ENCODE assay signal across 30 cellular contexts in the genomic region with DNA sequence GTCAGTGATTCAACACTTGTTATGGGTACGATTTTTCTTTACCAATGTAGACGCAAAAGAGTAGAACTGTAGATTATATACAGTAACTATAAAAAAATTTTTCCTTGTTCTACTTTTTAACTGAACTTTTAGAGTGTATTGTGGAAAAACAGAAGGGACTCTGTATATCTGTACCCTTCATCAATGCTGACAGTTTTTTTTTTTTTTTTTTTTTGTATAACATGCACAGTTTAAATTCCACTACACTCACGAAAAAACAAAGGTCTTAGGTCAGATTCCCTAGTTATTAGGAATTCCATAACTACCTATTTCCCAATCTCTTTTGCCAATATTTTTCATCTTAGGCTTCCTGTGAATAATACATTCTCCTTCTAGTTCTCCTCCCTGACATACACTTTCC. TPM values are rescaled to one million over a fixed set of nuclear protein-coding genes. Genes with fewer than 3 reads are reported as not detected.
A peak's percentile ranks its signal among the peaks of the same experiment; 100 is the strongest.
DNase-seq lines count a peak whose midpoint lies in the region; ATAC-seq and TF ChIP-seq lines count a peak whose summit lies in the region.
"Had no signal": no experiment of that assay in that cellular context is flagged by ENCODE, and none has a peak within 500 bp of the region (broad histone marks: within the 10 kb centered on the region; RNA-seq: fewer than 3 reads in every experiment).

No MANE protein-coding gene starts in this region.

- CTCF ChIA-PET in Calu3 (lab: Charles Lee): no interaction called here

- no peak for DNase-seq in activated T-cell treated with anti-CD3 and anti-CD28 coated beads, Interleukin-2, amount 50 U/mL, for 72 hours
- no peak for DNase-seq in activated T-cell treated with anti-CD3 and anti-CD28 coated beads, Interleukin-2, amount 50 U/mL, for 48 hours
- no peak for DNase-seq in natural killer cell treated with Interleukin-12 subunit alpha and Interleukin-12 subunit beta and Interleukin-15 and Interleukin-18, amount 100 ng/mL, for 72 hours (ENCODE audit: low spot score)
- no peak for DNase-seq in cerebellar nuclear complex (lab: John Stamatoyannopoulos, UW)
- DNase-seq in Calu3: no peak
- no peak for DNase-seq in 8988T
- DNase-seq: activated CD4-positive, alpha-beta T cell treated with anti-CD3 and anti-CD28 coated beads for 4 hours; activated naive CD4-positive, alpha-beta T cell treated with anti-CD3 and anti-CD28 coated beads for 36 hours; DMS 273 treated with DMSO at 0.1 percent for 48 hours; effector CD4-positive, alpha-beta T cell; gastrocnemius medialis; hypothalamus; Kasumi-1; left ventricle myocardium inferior; mucosa of descending colon; NCI-H1048; NCI-H2081; NCI-H345; NCI-H774; PC-3; psoas muscle; SHP77; SW 1271; testis had no signal

- no peaks in the 10 kb centered on the region for H3K27me3 Mint-ChIP-seq in activated T-cell treated with anti-CD3 and anti-CD28 coated beads, Interleukin-2, amount 50 U/mL, for 72 hours (ENCODE audit: low read depth)
- no peaks in the 10 kb centered on the region for H3K27me3 Mint-ChIP-seq in activated T-helper 17 cell treated with anti-CD3 and anti-CD28 coated beads, Interleukin-2, amount 50 U/mL, for 72 hours
- H3K27me3 Mint-ChIP-seq in natural killer cell treated with Interleukin-12 subunit alpha and Interleukin-12 subunit beta and Interleukin-15 and Interleukin-18, amount 100 ng/mL, for 72 hours: no peaks in the 10 kb centered on the region
- H3K27me3 Mint-ChIP-seq in Calu3 (ENCODE audit: unreplicated experiment): no peaks in the 10 kb centered on the region

- H3K9me3 Mint-ChIP-seq in activated T-cell treated with anti-CD3 and anti-CD28 coated beads, Interleukin-2, amount 50 U/mL, for 72 hours: peaks cover 5 to 9% of the 10 kb centered on the region in 2 donors
- H3K9me3 Mint-ChIP-seq in activated T-helper 17 cell treated with anti-CD3 and anti-CD28 coated beads, Interleukin-2, amount 50 U/mL, for 72 hours: peaks cover 5% of the 10 kb centered on the region
- peaks cover 3% of the 10 kb centered on the region for H3K9me3 Mint-ChIP-seq in natural killer cell treated with Interleukin-12 subunit alpha and Interleukin-12 subunit beta and Interleukin-15 and Interleukin-18, amount 100 ng/mL, for 72 hours
- H3K9me3 Mint-ChIP-seq in Calu3 (ENCODE audit: low read depth, unreplicated experiment): peaks cover 3% of the 10 kb centered on the region

- H3K4me3 Mint-ChIP-seq in activated T-cell treated with anti-CD3 and anti-CD28 coated beads, Interleukin-2, amount 50 U/mL, for 72 hours: peak overlapping the region; percentile 77 to 98
- H3K4me3 Mint-ChIP-seq in activated T-helper 17 cell treated with anti-CD3 and anti-CD28 coated beads, Interleukin-2, amount 50 U/mL, for 72 hours: peak overlapping the region; percentile 82
- peak overlapping the region; percentile 100 for H3K4me3 Mint-ChIP-seq in natural killer cell treated with Interleukin-12 subunit alpha and Interleukin-12 subunit beta and Interleukin-15 and Interleukin-18, amount 100 ng/mL, for 72 hours
- H3K4me3 Mint-ChIP-seq in Calu3 (ENCODE audit: low read depth, unreplicated experiment): no peak overlapping the region
- H3K4me3 Mint-ChIP-seq: activated naive CD4-positive, alpha-beta T cell treated with anti-CD3 and anti-CD28 coated beads for 36 hours; CD14-positive monocyte had no signal

- BruUV-seq in Calu3 (replicated peaks; lab: Mats Ljungman, UMichigan): no TSS peak

- intact Hi-C loops in Calu3 (cut with micrococcal nuclease; ENCODE audit: unreplicated experiment): no loop called here

- H3K36me3 ChIP-seq in KOPT-K1 (ENCODE audit: insufficient read depth, low read length): peaks cover 38% of the 10 kb centered on the region
- H3K36me3 ChIP-seq: gastrocnemius medialis, HAP-1, left ventricle myocardium inferior, neutrophil had no signal

- no peak for TF ChIP-seq CTCF in Calu3 (IDR thresholded peaks at IDR 0.05; ENCODE audit: unreplicated experiment)

- no peak overlapping the region for H3K27ac Mint-ChIP-seq in activated T-cell treated with anti-CD3 and anti-CD28 coated beads, Interleukin-2, amount 50 U/mL, for 72 hours
- H3K27ac Mint-ChIP-seq in activated T-helper 17 cell treated with anti-CD3 and anti-CD28 coated beads, Interleukin-2, amount 50 U/mL, for 72 hours: no peak overlapping the region
- H3K27ac Mint-ChIP-seq in natural killer cell treated with Interleukin-12 subunit alpha and Interleukin-12 subunit beta and Interleukin-15 and Interleukin-18, amount 100 ng/mL, for 72 hours: peak overlapping the region; percentile 69 to 99
- H3K27ac Mint-ChIP-seq in Calu3 (ENCODE audit: unreplicated experiment): no peak overlapping the region
- H3K27ac Mint-ChIP-seq: activated naive CD4-positive, alpha-beta T cell treated with anti-CD3 and anti-CD28 coated beads for 36 hours had no signal

- H3K9me3 ChIP-seq in KOPT-K1 (ENCODE audit: insufficient read depth, low read length, poor library complexity, severe bottlenecking): peaks cover 26% of the 10 kb centered on the region
- H3K9me3 ChIP-seq: gastrocnemius medialis, HAP-1, mucosa of descending colon, neutrophil, testis had no signal

- peak overlapping the region; percentile 28 for H3K27ac ChIP-seq in KOPT-K1 (ENCODE audit: low read depth, low read length, poor library complexity, severe bottlenecking)
- H3K27ac ChIP-seq: gastrocnemius medialis, left ventricle myocardium inferior, neutrophil, psoas muscle, testis had no signal

- peaks cover 24 to 32% of the 10 kb centered on the region in 2 donors for H3K36me3 Mint-ChIP-seq in activated T-cell treated with anti-CD3 and anti-CD28 coated beads, Interleukin-2, amount 50 U/mL, for 72 hours (ENCODE audit: insufficient read depth in 2 of 2)
- H3K36me3 Mint-ChIP-seq in activated T-helper 17 cell treated with anti-CD3 and anti-CD28 coated beads, Interleukin-2, amount 50 U/mL, for 72 hours (ENCODE audit: low read depth): peaks cover 100% of the 10 kb centered on the region
- H3K36me3 Mint-ChIP-seq in natural killer cell treated with Interleukin-12 subunit alpha and Interleukin-12 subunit beta and Interleukin-15 and Interleukin-18, amount 100 ng/mL, for 72 hours: peaks cover 33% of the 10 kb centered on the region
- H3K36me3 Mint-ChIP-seq in Calu3 (ENCODE audit: insufficient read depth, unreplicated experiment): peaks cover 6% of the 10 kb centered on the region

- no peak for ATAC-seq in activated T-cell treated with anti-CD3 and anti-CD28 coated beads, Interleukin-2, amount 50 U/mL, for 72 hours (replicated peaks in 1 of 2)
- ATAC-seq in activated T-helper 17 cell treated with anti-CD3 and anti-CD28 coated beads, Interleukin-2, amount 50 U/mL, for 72 hours (replicated peaks): no peak
- no peak for ATAC-seq in natural killer cell treated with Interleukin-12 subunit alpha and Interleukin-12 subunit beta and Interleukin-15 and Interleukin-18, amount 100 ng/mL, for 72 hours
- ATAC-seq: esophagus mucosa, gastrocnemius medialis, mucosa of descending colon, PC-3, psoas muscle had no signal

- H3K4me1 Mint-ChIP-seq in activated T-cell treated with anti-CD3 and anti-CD28 coated beads, Interleukin-2, amount 50 U/mL, for 72 hours (ENCODE audit: low read depth): peaks cover 80% of the 10 kb centered on the region
- peaks cover 42% of the 10 kb centered on the region for H3K4me1 Mint-ChIP-seq in activated T-helper 17 cell treated with anti-CD3 and anti-CD28 coated beads, Interleukin-2, amount 50 U/mL, for 72 hours
- H3K4me1 Mint-ChIP-seq in natural killer cell treated with Interleukin-12 subunit alpha and Interleukin-12 subunit beta and Interleukin-15 and Interleukin-18, amount 100 ng/mL, for 72 hours (ENCODE audit: low read depth in 2 of 2): peaks cover 62 to 77% of the 10 kb centered on the region in 2 donors
- H3K4me1 Mint-ChIP-seq in Calu3 (ENCODE audit: low read depth, unreplicated experiment): peaks cover 12% of the 10 kb centered on the region

RNA-seq across cellular contexts. Expression of gene DDHD1, which starts 6.4 kb away (rescaled TPM):
- 10 to 100 TPM; 53.6 to 73.5 TPM for total RNA-seq in activated T-cell treated with anti-CD3 and anti-CD28 coated beads, Interleukin-2, amount 50 U/mL, for 72 hours
- total RNA-seq in activated T-helper 17 cell treated with anti-CD3 and anti-CD28 coated beads, Interleukin-2, amount 50 U/mL, for 72 hours: 100 to 1,000 TPM in 1 of 2 donors, 10 to 100 TPM in 1; 46.7 to 146 TPM
- 10 to 100 TPM; 71.3 to 87.5 TPM for total RNA-seq in natural killer cell treated with Interleukin-12 subunit alpha and Interleukin-12 subunit beta and Interleukin-15 and Interleukin-18, amount 100 ng/mL, for 72 hours
- total RNA-seq in Calu3 (2022): 12.7 and 14.0 TPM in 2 replicates

Comparison
In these comparisons a context has a peak if more than half of its experiments do, and no peak if none do; other contexts are left out.
1. H3K27ac Mint-ChIP-seq: peak in natural killer cell treated with Interleukin-12 subunit alpha and Interleukin-12 subunit beta and Interleukin-15 and Interleukin-18, amount 100 ng/mL, for 72 hours (2 of 2); none in activated T-cell treated with anti-CD3 and anti-CD28 coated beads, Interleukin-2, amount 50 U/mL, for 72 hours (single experiment), activated T-helper 17 cell treated with anti-CD3 and anti-CD28 coated beads, Interleukin-2, amount 50 U/mL, for 72 hours (single experiment) and Calu3 (single experiment).